Comparison of ENCODE assay signal across 9 cellular contexts in genomic region chr16:14636951-14637240, GRCh38. TPM values are rescaled to one million over a fixed set of nuclear protein-coding genes. Genes with fewer than 3 reads are reported as not detected.
A peak's percentile ranks its signal among the peaks of the same experiment; 100 is the strongest.
DNase-seq lines count a peak whose midpoint lies in the region; ATAC-seq, FAIRE-seq and TF ChIP-seq lines count a peak whose summit lies in the region.
"Not testable (repeated sequence)": the region's sequence is repeated elsewhere in the genome, so short reads cannot be mapped to it uniquely, and the experiment has no call there.
"Had no signal": no experiment of that assay in that cellular context is flagged by ENCODE, and none has a peak within 500 bp of the region (broad histone marks: within the 10 kb centered on the region; RNA-seq: fewer than 3 reads in every experiment).

No MANE protein-coding gene starts in this region.

- H4K91ac ChIP-seq in H1 (replicated peaks; ENCODE audit: insufficient read length, low read length), result not testable (repeated sequence)

- H3K36me3 ChIP-seq in ES-I3 (ENCODE audit: insufficient read depth, low read length), result not testable (repeated sequence)
- H3K36me3 ChIP-seq in Peyer's patch (peaks cover 0 to 16% (median 0%) of the 10 kb centered on the region in 3 donors), H1 (ENCODE audit: control insufficient read depth in 2 of 4, insufficient read depth in 4 of 4, low read length in 3 of 4) (peaks cover 0 to 23% (median 6%) of the 10 kb centered on the region in 4 experiments; a peak in 5 of 8 replicates), iPS-20b (ENCODE audit: insufficient read depth, low read depth, low read length) (peaks cover 45% of the 10 kb centered on the region), suprapubic skin (peaks cover 11% of the 10 kb centered on the region)

- not testable (repeated sequence) for H2BK5ac ChIP-seq in H1 (ENCODE audit: low read depth, low read length)

- H2BK15ac ChIP-seq in H1 (ENCODE audit: low read length), result not testable (repeated sequence)

- not testable (repeated sequence) for H2BK120ac ChIP-seq in H1 (replicated peaks; ENCODE audit: low read depth, low read length)

- H3K18ac ChIP-seq in H1 (ENCODE audit: extremely low read depth, low read length), result not testable (repeated sequence)

- peak overlapping the region; percentile 54 for H3K27ac Mint-ChIP-seq in activated naive CD8-positive, alpha-beta T cell
- H3K27ac Mint-ChIP-seq in naive thymus-derived CD8-positive, alpha-beta T cell, result peak overlapping the region in 6 of 10 donors; percentile 4 to 74 (median 56)

- ATAC-seq in naive thymus-derived CD8-positive, alpha-beta T cell, result not testable (repeated sequence)

- not testable (repeated sequence) for TF ChIP-seq CTCF in Peyer's patch (IDR thresholded peaks at IDR 0.05); H1 (IDR thresholded peaks at IDR 0.05; ENCODE audit: control extremely low read depth in 1 of 3, insufficient read depth in 1 of 3, low read depth in 1 of 3, low read length in 3 of 3); suprapubic skin (IDR thresholded peaks at IDR 0.05)

- H3K4me1 ChIP-seq in ES-I3 (ENCODE audit: insufficient read depth, low read length) (peaks cover 32% of the 10 kb centered on the region), Peyer's patch (peaks cover 9 to 48% (median 12%) of the 10 kb centered on the region in 4 donors), H1 (replicated peaks in 1 of 4; ENCODE audit: control insufficient read depth in 3 of 4, insufficient read depth in 4 of 4, low read length in 3 of 4) (peaks cover 16 to 27% (median 22%) of the 10 kb centered on the region in 4 experiments), iPS-20b (ENCODE audit: insufficient read depth, low read length) (peaks cover 40% of the 10 kb centered on the region), suprapubic skin (peaks cover 43% of the 10 kb centered on the region)

- H3K9me3 ChIP-seq in ES-I3 (ENCODE audit: control insufficient read depth, insufficient read depth, low read length); Peyer's patch; H1 (ENCODE audit: insufficient read depth in 2 of 2, low read depth in 1 of 2, low read length in 1 of 2); iPS-20b (ENCODE audit: insufficient read depth, low read depth, low read length); suprapubic skin: not testable (repeated sequence)

- H3K23me2 ChIP-seq in H1 (ENCODE audit: low read depth, low read length), result not testable (repeated sequence)

- not testable (repeated sequence) for H3K36me3 Mint-ChIP-seq in activated naive CD8-positive, alpha-beta T cell
- H3K36me3 Mint-ChIP-seq in naive thymus-derived CD8-positive, alpha-beta T cell, result peaks cover 0 to 48% (median 3%) of the 10 kb centered on the region in 3 donors

- not testable (repeated sequence) for H3K14ac ChIP-seq in H1 (ENCODE audit: insufficient read length)

- peaks cover 16 to 72% of the 10 kb centered on the region in 2 experiments; a peak in 3 of 4 replicates for H3K79me2 ChIP-seq in H1 (ENCODE audit: control insufficient read depth in 1 of 2, insufficient read depth in 2 of 2, low read length in 2 of 2)

- POLR2A ChIA-PET in H1 (lab: Charles Lee; ENCODE audit: partially characterized antibody), result interaction anchor here (0.6 to 0.7 kb wide), 3 partner anchors 19 to 1138 kb away, joined by 3 to 4 read pairs (median 3); no protein-coding TSS in a partner anchor
- POLR2A ChIA-PET in naive thymus-derived CD8-positive, alpha-beta T cell (lab: Charles Lee), result not testable (repeated sequence)

- H3K9ac ChIP-seq in ES-I3 (ENCODE audit: low read depth, low read length) (peak overlapping the region; percentile 29), H1 (replicated peaks in 1 of 4; ENCODE audit: extremely low read depth in 1 of 4, low read depth in 3 of 4, low read length in 3 of 4) (peak overlapping the region in 1 of 4 experiments; percentile 44; a peak in 3 of 7 replicates), iPS-20b (ENCODE audit: low read depth, low read length) (peak overlapping the region; percentile 75)

- H2BK20ac ChIP-seq in H1 (ENCODE audit: low read length), result not testable (repeated sequence)

- TF ChIP-seq POLR2A in Peyer's patch (IDR thresholded peaks at IDR 0.05); suprapubic skin (IDR thresholded peaks at IDR 0.05): not testable (repeated sequence)
- TF ChIP-seq POLR2A in H1 (IDR thresholded peaks at IDR 0.05; ENCODE audit: control extremely low read depth in 1 of 2, low read depth in 2 of 2, low read length in 2 of 2), result peak in 1 of 2 experiments; percentile 0; a peak in 1 of 3 replicates

- not testable (repeated sequence) for TF ChIP-seq RAD21 in H1 (IDR thresholded peaks at IDR 0.05 in 1 of 2, conservative IDR thresholded peaks at IDR 0.05 in 1 of 2; ENCODE audit: low read depth in 2 of 2, low read length in 2 of 2)

- not testable (repeated sequence) for H2AFZ ChIP-seq in H1 (ENCODE audit: low read length)

- not testable (repeated sequence) for H3K9me3 Mint-ChIP-seq in activated naive CD8-positive, alpha-beta T cell (ENCODE audit: low read depth); naive thymus-derived CD8-positive, alpha-beta T cell

- H4K20me1 ChIP-seq in H1 (replicated peaks in 1 of 2; ENCODE audit: control insufficient read depth in 1 of 2, insufficient read depth in 2 of 2, low read length in 2 of 2), result not testable (repeated sequence)

- peak overlapping the region; percentile 60 to 91 for H3K4me2 ChIP-seq in H1 (ENCODE audit: insufficient read depth in 1 of 2, low read depth in 2 of 2, low read length in 2 of 2)

- 0% methylated on average over 1 of the region's 1 CpG; no CpG with 5 or more reads in 1 of the 2 experiments for WGBS in H1 (ENCODE audit: extremely low coverage in 1 of 2, insufficient coverage in 1 of 2, insufficient read length in 1 of 2, insufficient replicate concordance in 2 of 2, low coverage in 1 of 2, low lambda C conversion rate in 2 of 2, missing lambda C conversion rate in 1 of 2), 2 experiments
- WGBS in suprapubic skin, result 21% methylated on average over 1 of the region's 1 CpG

- H3K27me3 ChIP-seq in Peyer's patch; H1 (replicated peaks in 1 of 4; ENCODE audit: control insufficient read depth in 3 of 4, extremely low read depth in 1 of 4, insufficient read depth in 3 of 4, low read length in 3 of 4); iPS-20b (ENCODE audit: insufficient read depth, low read length); suprapubic skin: not testable (repeated sequence)

- H3K56ac ChIP-seq in H1 (replicated peaks; ENCODE audit: insufficient read length, low read depth, low read length), result not testable (repeated sequence)

- H2AK5ac ChIP-seq in H1 (ENCODE audit: low read depth, low read length), result not testable (repeated sequence)

- peaks cover 62% of the 10 kb centered on the region for H3K4me1 Mint-ChIP-seq in activated naive CD8-positive, alpha-beta T cell (ENCODE audit: low read depth)
- peaks cover 24 to 73% (median 69%) of the 10 kb centered on the region in 4 donors for H3K4me1 Mint-ChIP-seq in naive thymus-derived CD8-positive, alpha-beta T cell

- H3K79me1 ChIP-seq in H1 (ENCODE audit: low read depth, low read length), result not testable (repeated sequence)

- not testable (repeated sequence) for H3K4me3 ChIP-seq in Peyer's patch, suprapubic skin
- H3K4me3 ChIP-seq in H1 (ENCODE audit: extremely low read depth in 1 of 4, insufficient read depth in 2 of 4, low read depth in 3 of 4, low read length in 4 of 4) (peak overlapping the region in 1 of 4 experiments; percentile 42; a peak in 2 of 8 replicates), iPS-20b (ENCODE audit: low read length) (peak overlapping the region; percentile 50)

- H3K27ac ChIP-seq in Peyer's patch (peak overlapping the region in 3 of 4 donors; percentile 37 to 98 (median 96)), H1 (ENCODE audit: low read depth, low read length) (peak overlapping the region; percentile 62), iPS-20b (ENCODE audit: low read length) (peak overlapping the region; percentile 41), suprapubic skin (peak overlapping the region; percentile 52)

- H4K5ac ChIP-seq in H1 (ENCODE audit: insufficient read length, low read depth, low read length), result peak overlapping the region; percentile 7

- H3K27me3 Mint-ChIP-seq in activated naive CD8-positive, alpha-beta T cell; naive thymus-derived CD8-positive, alpha-beta T cell: not testable (repeated sequence)

- not testable (repeated sequence) for TF ChIP-seq EP300 in H1 (IDR thresholded peaks at IDR 0.05; ENCODE audit: borderline replicate concordance in 1 of 2, low read depth in 2 of 2, low read length in 2 of 2); suprapubic skin (IDR thresholded peaks at IDR 0.05)

- H3K4ac ChIP-seq in H1 (replicated peaks; ENCODE audit: insufficient read length, low read depth, low read length), result not testable (repeated sequence)

- CTCF ChIA-PET in H1 (lab: Charles Lee; ENCODE audit: partially characterized antibody), result not testable (repeated sequence)

- not testable (repeated sequence) for FAIRE-seq in H1 (lab: Jason Lieb, UNC)

- not testable (repeated sequence) for H4K8ac ChIP-seq in H1 (ENCODE audit: extremely low read depth, insufficient read depth, low read length)

- H3K23ac ChIP-seq in H1 (ENCODE audit: insufficient read length), result not testable (repeated sequence)

- DNase-seq in Peyer's patch; H1 (ENCODE audit: low read depth in 1 of 2, low spot score in 2 of 2); naive thymus-derived CD8-positive, alpha-beta T cell; suprapubic skin (ENCODE audit: low spot score in 2 of 2): not testable (repeated sequence)

- H2BK12ac ChIP-seq in H1 (ENCODE audit: low read depth, low read length), result not testable (repeated sequence)

- H3K4me3 Mint-ChIP-seq in activated naive CD8-positive, alpha-beta T cell, result not testable (repeated sequence)
- H3K4me3 Mint-ChIP-seq in naive thymus-derived CD8-positive, alpha-beta T cell, result peak overlapping the region in 1 of 10 donors; percentile 2

RNA-seq across cellular contexts. Expression of gene BFAR, which starts 4.1 kb away (rescaled TPM):
- total RNA-seq in Peyer's patch (10 to 100 TPM; 58.6 to 77.2 (median 65.6) TPM), suprapubic skin (10 to 100 TPM; 41.6 to 51.4 (median 44.8) TPM)
- 75.5 and 78.2 TPM in 2 replicates for total RNA-seq in H1 (2021; fragmentation: NEBNext Ultra II Directional; extraction: Animal tissue kit (Norgen Biotek cat#: 25700))
- polyA plus RNA-seq in H1 (2011; rRNA removed), result 48.2 and 56.9 TPM in 2 replicates
- polyA plus RNA-seq in H1 (2011; cell fraction: cytosol; rRNA removed), result 68.9 TPM
- 26.3 TPM for polyA plus RNA-seq in H1 (2011; cell fraction: nucleus; rRNA removed)
- polyA plus RNA-seq in H1 (2012, experiment 1 of 2), result 63.0 to 79.8 TPM (median 65.8 TPM) in 4 replicates
- polyA plus RNA-seq in H1 (2012, experiment 2 of 2), result 50.3 TPM
- polyA plus RNA-seq in H1 (2013, experiment 1 of 2), result 85.5 TPM
- polyA plus RNA-seq in H1 (2013, experiment 2 of 2), result 95.9 TPM
- polyA minus RNA-seq in H1 (2011; rRNA and poly(A)+ RNA removed), result 88.5 and 101 TPM in 2 replicates
- polyA minus RNA-seq in H1 (2011; cell fraction: cytosol; rRNA and poly(A)+ RNA removed), result 47.0 TPM
- 43.1 TPM for polyA minus RNA-seq in H1 (2011; cell fraction: nucleus; rRNA and poly(A)+ RNA removed)
- total RNA-seq in naive thymus-derived CD8-positive, alpha-beta T cell, result 10 to 100 TPM; 76.1 to 82.5 TPM
- polyA plus RNA-seq in naive thymus-derived CD8-positive, alpha-beta T cell, result 10 to 100 TPM; 43.2 to 48.6 (median 46.5) TPM

RNA-seq across cellular contexts. Expression of gene PARN, which starts 6.8 kb away (rescaled TPM):
- total RNA-seq in Peyer's patch (10 to 100 TPM; 36.6 to 66.8 (median 53.5) TPM), suprapubic skin (10 to 100 TPM; 33.7 to 44.6 (median 37.1) TPM)
- 40.8 and 44.6 TPM in 2 replicates for total RNA-seq in H1 (2021; fragmentation: NEBNext Ultra II Directional; extraction: Animal tissue kit (Norgen Biotek cat#: 25700))
- 21.4 and 24.5 TPM in 2 replicates for polyA plus RNA-seq in H1 (2011; rRNA removed)
- 32.3 TPM for polyA plus RNA-seq in H1 (2011; cell fraction: cytosol; rRNA removed)
- 11.2 TPM for polyA plus RNA-seq in H1 (2011; cell fraction: nucleus; rRNA removed)
- 33.2 to 45.1 TPM (median 34.5 TPM) in 4 replicates for polyA plus RNA-seq in H1 (2012, experiment 1 of 2)
- 3.9 TPM for polyA plus RNA-seq in H1 (2012, experiment 2 of 2)
- polyA plus RNA-seq in H1 (2013, experiment 1 of 2), result 30.3 TPM
- polyA plus RNA-seq in H1 (2013, experiment 2 of 2), result 32.7 TPM
- polyA minus RNA-seq in H1 (2011; rRNA and poly(A)+ RNA removed), result 27.2 and 35.9 TPM in 2 replicates
- polyA minus RNA-seq in H1 (2011; cell fraction: cytosol; rRNA and poly(A)+ RNA removed), result 18.4 TPM
- 40.1 TPM for polyA minus RNA-seq in H1 (2011; cell fraction: nucleus; rRNA and poly(A)+ RNA removed)
- 10 to 100 TPM; 47.9 to 49.7 TPM for total RNA-seq in naive thymus-derived CD8-positive, alpha-beta T cell
- 10 to 100 TPM; 40.8 to 50.8 (median 44.0) TPM for polyA plus RNA-seq in naive thymus-derived CD8-positive, alpha-beta T cell

RNA-seq across cellular contexts. Expression of gene PLA2G10, which starts 57.2 kb away (rescaled TPM):
- 10 to 100 TPM in 2 of 4 donors, 1 to 10 TPM in 2; 5.8 to 15.7 (median 10.7) TPM for total RNA-seq in Peyer's patch
- 0.54 and 0.60 TPM in 2 replicates for total RNA-seq in H1 (2021; fragmentation: NEBNext Ultra II Directional; extraction: Animal tissue kit (Norgen Biotek cat#: 25700))
- polyA plus RNA-seq in H1 (2011; rRNA removed), result 2.2 and 2.4 TPM in 2 replicates
- polyA plus RNA-seq in H1 (2011; cell fraction: cytosol; rRNA removed), result 2.3 TPM
- polyA plus RNA-seq in H1 (2011; cell fraction: nucleus; rRNA removed), result 1.9 TPM
- polyA plus RNA-seq in H1 (2012, experiment 1 of 2), result 0.83 to 1.5 TPM (median 1.5 TPM) in 4 replicates
- polyA plus RNA-seq in H1 (2012, experiment 2 of 2), result 1.2 TPM
- 0.85 TPM for polyA plus RNA-seq in H1 (2013, experiment 1 of 2)
- polyA plus RNA-seq in H1 (2013, experiment 2 of 2), result 0.99 TPM
- 0.66 and 1.0 TPM in 2 replicates for polyA minus RNA-seq in H1 (2011; rRNA and poly(A)+ RNA removed)
- polyA minus RNA-seq in H1 (2011; cell fraction: cytosol; rRNA and poly(A)+ RNA removed), result 2.9 TPM
- polyA minus RNA-seq in H1 (2011; cell fraction: nucleus; rRNA and poly(A)+ RNA removed), result 1.4 TPM
- total RNA-seq in naive thymus-derived CD8-positive, alpha-beta T cell, result not detected
- polyA plus RNA-seq in naive thymus-derived CD8-positive, alpha-beta T cell, result not detected
- total RNA-seq in suprapubic skin, result not detected
- total RNA-seq: H7, IMR-90 had no signal
- polyA plus RNA-seq: IMR-90 had no signal

Comparison
In these comparisons a context has a peak if more than half of its experiments do, and no peak if none do; other contexts are left out.
1. H3K27ac ChIP-seq: peak in every context shown above with its lines; median percentile 96 in Peyer's patch; 62 in H1; 52 in suprapubic skin; 41 in iPS-20b.